Comparison of ENCODE assay signal across 33 cellular contexts in genomic region chr2:60433021-60433596, GRCh38.
DNase-seq lines count a peak whose midpoint lies in the region; ATAC-seq, FAIRE-seq and TF ChIP-seq lines count a peak whose summit lies in the region.
"Had no signal": no experiment of that assay in that cellular context is flagged by ENCODE, and none has a peak within 500 bp of the region (broad histone marks: within the 10 kb centered on the region; RNA-seq: fewer than 3 reads in every experiment).

No MANE protein-coding gene starts in this region.

- ATAC-seq in heart right ventricle (peak in 5 of 8 donors; percentile 26 to 42 (median 39)), Right ventricle myocardium inferior (no peak), RWPE2 (ENCODE audit: low read depth) (0 out of 3 replicates have a peak, but pooled peaks have one; percentile 33), GM21515 (IDR thresholded peaks at IDR 0.05; ENCODE audit: unreplicated experiment) (no peak)
- ATAC-seq in stimulated activated memory B cell treated with anti-CD40 and anti-IgM and Interleukin-4, amounts not matched to agents 10 μg/mL and 1 μg/mL and 100 μg/mL, for 72 hours, result peak; percentile 51
- no peak for ATAC-seq in activated T-cell treated with anti-CD3 and anti-CD28 coated beads, Interleukin-2, amount 50 U/mL, for 4 hours
- ATAC-seq: CD8-positive, alpha-beta T cell had no signal

- peak; percentile 84 for FAIRE-seq in keratinocyte (lab: Jason Lieb, UNC)
- FAIRE-seq: frontal cortex, GM19239 had no signal

- H3K79me2 ChIP-seq in keratinocyte (ENCODE audit: control insufficient read depth, insufficient read depth, low read length), result no peaks in the 10 kb centered on the region

- DNase-seq in heart right ventricle (no peak), Right ventricle myocardium inferior (ENCODE audit: missing footprints) (no peak), RWPE2 (ENCODE audit: low spot score) (no peak), keratinocyte (ENCODE audit: low read depth, low spot score) (no peak), NCI-H526 treated with DMSO at 0.1 percent for 48 hours (lab: John Stamatoyannopoulos, UW) (no peak)
- no peak for DNase-seq in activated T-cell treated with anti-CD3 and anti-CD28 coated beads, Interleukin-2, amount 50 U/mL, for 4 hours
- DNase-seq: activated CD4-positive, alpha-beta T cell treated with anti-CD3 and anti-CD28 coated beads for 4 hours; activated CD8-positive, alpha-beta memory T cell treated with anti-CD3 and anti-CD28 coated beads for 24 hours; activated gamma-delta T cell; activated naive CD8-positive, alpha-beta T cell treated with anti-CD3 and anti-CD28 coated beads, Interleukin-2, amount 10 ng/mL, durations not matched to agents 7 days and 5 days; activated T-cell treated with anti-CD3 and anti-CD28 coated beads, Interleukin-2, amount 50 U/mL, for 1 hour; CD8-positive, alpha-beta T cell; cortex of kidney; DMS 273 treated with DMSO at 0.1 percent for 48 hours; EL; esophagus squamous epithelium; HFFc6; Kasumi-1; midbrain; NCI-H146; NCI-H446; OCI-M1; SHP77; sigmoid colon; stimulated activated CD4-positive, alpha-beta T cell treated with anti-CD3 and anti-CD28 coated beads, Interleukin-4, amount 100 ng/mL, for 24 hours had no signal

- peak overlapping the region; percentile 26 for H3K27ac Mint-ChIP-seq in stimulated activated memory B cell treated with anti-CD40 and anti-IgM and Interleukin-4, amounts not matched to agents 10 μg/mL and 1 μg/mL and 100 μg/mL, for 72 hours
- H3K27ac Mint-ChIP-seq: activated naive CD8-positive, alpha-beta T cell treated with anti-CD3 and anti-CD28 coated beads, Interleukin-2, amount 10 ng/mL, durations not matched to agents 7 days and 5 days; CD8-positive, alpha-beta T cell; HFFc6; stimulated activated naive CD8-positive, alpha-beta T cell treated with anti-CD3 and anti-CD28 coated beads, Interleukin-15, Interleukin-2, amounts not matched to agents 100 ng/mL and 50 ng/mL, for 24 hours had no signal

- no peak overlapping the region for H3K4me3 Mint-ChIP-seq in stimulated activated memory B cell treated with anti-CD40 and anti-IgM and Interleukin-4, amounts not matched to agents 10 μg/mL and 1 μg/mL and 100 μg/mL, for 72 hours
- no peak overlapping the region for H3K4me3 Mint-ChIP-seq in activated T-cell treated with anti-CD3 and anti-CD28 coated beads, Interleukin-2, amount 50 U/mL, for 4 hours
- H3K4me3 Mint-ChIP-seq: activated naive CD8-positive, alpha-beta T cell treated with anti-CD3 and anti-CD28 coated beads, Interleukin-2, amount 10 ng/mL, durations not matched to agents 7 days and 5 days; CD8-positive, alpha-beta T cell; HFFc6; neural crest cell; stimulated activated naive CD8-positive, alpha-beta T cell treated with anti-CD3 and anti-CD28 coated beads, Interleukin-15, Interleukin-2, amounts not matched to agents 100 ng/mL and 50 ng/mL, for 24 hours had no signal

- H3K4me1 ChIP-seq in heart right ventricle (peaks cover 0 to 16% (median 0%) of the 10 kb centered on the region in 9 donors), RWPE2 (ENCODE audit: insufficient read depth, poor library complexity, severe bottlenecking) (no peaks in the 10 kb centered on the region), keratinocyte (ENCODE audit: control insufficient read depth, extremely low read depth, insufficient read depth, low read length) (peaks cover 20% of the 10 kb centered on the region)
- H3K4me1 ChIP-seq: ascending aorta had no signal

- peaks cover 48% of the 10 kb centered on the region for H3K4me1 Mint-ChIP-seq in stimulated activated memory B cell treated with anti-CD40 and anti-IgM and Interleukin-4, amounts not matched to agents 10 μg/mL and 1 μg/mL and 100 μg/mL, for 72 hours
- H3K4me1 Mint-ChIP-seq in activated T-cell treated with anti-CD3 and anti-CD28 coated beads, Interleukin-2, amount 50 U/mL, for 4 hours (ENCODE audit: low read depth), result no peaks in the 10 kb centered on the region
- H3K4me1 Mint-ChIP-seq: activated naive CD8-positive, alpha-beta T cell treated with anti-CD3 and anti-CD28 coated beads, Interleukin-2, amount 10 ng/mL, durations not matched to agents 7 days and 5 days had no signal

- TF ChIP-seq CTCF in heart right ventricle (IDR thresholded peaks at IDR 0.05) (no peak), RWPE2 (IDR thresholded peaks at IDR 0.05; ENCODE audit: poor library complexity, severe bottlenecking) (no peak), keratinocyte (optimal IDR thresholded peaks at IDR 0.05 in 1 of 3, IDR thresholded peaks at IDR 0.05 in 1 of 3, conservative IDR thresholded peaks at IDR 0.05 in 1 of 3; ENCODE audit: extremely low read depth in 1 of 3, insufficient read depth in 2 of 3, low read length in 3 of 3) (no peak)

- intact Hi-C loops in heart right ventricle (cut with DNase I), result loop anchor here in 1 of 10 donors (10.0 kb wide), 1 partner anchor 112 kb away; no protein-coding TSS in a partner anchor
- intact Hi-C loops in Right ventricle myocardium inferior (cut with DNase I), result no loop called here

- peak overlapping the region; percentile 19 for H3K4me2 ChIP-seq in keratinocyte (ENCODE audit: control insufficient read depth, extremely low read depth, insufficient read depth, low read depth, low read length)

- dilution Hi-C loops in keratinocyte (cut with MboI; ENCODE audit: extremely low pct_ligation_motif_present, low sequenced_read_pairs), result no loop called here

- no peaks in the 10 kb centered on the region for H3K36me3 Mint-ChIP-seq in stimulated activated memory B cell treated with anti-CD40 and anti-IgM and Interleukin-4, amounts not matched to agents 10 μg/mL and 1 μg/mL and 100 μg/mL, for 72 hours
- no peaks in the 10 kb centered on the region for H3K36me3 Mint-ChIP-seq in activated T-cell treated with anti-CD3 and anti-CD28 coated beads, Interleukin-2, amount 50 U/mL, for 4 hours (ENCODE audit: insufficient read depth)
- H3K36me3 Mint-ChIP-seq: activated naive CD8-positive, alpha-beta T cell treated with anti-CD3 and anti-CD28 coated beads, Interleukin-2, amount 10 ng/mL, durations not matched to agents 7 days and 5 days; CD8-positive, alpha-beta T cell had no signal

- no peak overlapping the region for H3K9ac ChIP-seq in keratinocyte (ENCODE audit: control insufficient read depth, extremely low read depth, insufficient read depth, low read length)

- no peaks in the 10 kb centered on the region for H3K27me3 ChIP-seq in heart right ventricle
- no peaks in the 10 kb centered on the region for H3K27me3 ChIP-seq in RWPE2 (ENCODE audit: insufficient read depth, poor library complexity, severe bottlenecking)
- H3K27me3 ChIP-seq in keratinocyte (ENCODE audit: control insufficient read depth, extremely low read depth, insufficient read depth, low read length), result no peaks in the 10 kb centered on the region
- H3K27me3 ChIP-seq: ascending aorta, esophagus squamous epithelium, sigmoid colon had no signal

- H3K9me3 ChIP-seq in heart right ventricle (no peaks in the 10 kb centered on the region), RWPE2 (ENCODE audit: severe bottlenecking) (no peaks in the 10 kb centered on the region), keratinocyte (ENCODE audit: control insufficient read depth, low read depth, low read length) (no peaks in the 10 kb centered on the region)
- H3K9me3 ChIP-seq: ascending aorta, esophagus squamous epithelium, sigmoid colon had no signal

- H3K9me3 Mint-ChIP-seq in stimulated activated memory B cell treated with anti-CD40 and anti-IgM and Interleukin-4, amounts not matched to agents 10 μg/mL and 1 μg/mL and 100 μg/mL, for 72 hours, result no peaks in the 10 kb centered on the region
- no peaks in the 10 kb centered on the region for H3K9me3 Mint-ChIP-seq in activated T-cell treated with anti-CD3 and anti-CD28 coated beads, Interleukin-2, amount 50 U/mL, for 4 hours
- H3K9me3 Mint-ChIP-seq: activated naive CD8-positive, alpha-beta T cell treated with anti-CD3 and anti-CD28 coated beads, Interleukin-2, amount 10 ng/mL, durations not matched to agents 7 days and 5 days; CD8-positive, alpha-beta T cell; HFFc6; neural crest cell; stimulated activated naive CD8-positive, alpha-beta T cell treated with anti-CD3 and anti-CD28 coated beads, Interleukin-15, Interleukin-2, amounts not matched to agents 100 ng/mL and 50 ng/mL, for 24 hours had no signal

- no peak overlapping the region for H2AFZ ChIP-seq in keratinocyte (ENCODE audit: control insufficient read depth, low read length)

- WGBS in heart right ventricle, 2 donors, result 56 to 65% methylated on average over 5 of the region's 5 CpGs

- H3K27ac ChIP-seq in heart right ventricle (no peak overlapping the region), RWPE2 (ENCODE audit: poor library complexity, severe bottlenecking) (no peak overlapping the region), keratinocyte (ENCODE audit: control insufficient read depth, insufficient read depth, low read length) (no peak overlapping the region)
- H3K27ac ChIP-seq: ascending aorta, HL-60, sigmoid colon had no signal

- no peaks in the 10 kb centered on the region for H4K20me1 ChIP-seq in keratinocyte (ENCODE audit: control insufficient read depth, extremely low read depth, insufficient read depth, low read length)

- no peak overlapping the region for H3K4me3 ChIP-seq in heart right ventricle
- no peak overlapping the region for H3K4me3 ChIP-seq in RWPE2 (ENCODE audit: severe bottlenecking)
- no peak overlapping the region for H3K4me3 ChIP-seq in keratinocyte (ENCODE audit: control insufficient read depth in 2 of 3, extremely low read depth in 1 of 3, insufficient read depth in 2 of 3, low read depth in 1 of 3, low read length in 3 of 3)
- H3K4me3 ChIP-seq: ascending aorta, esophagus squamous epithelium, sigmoid colon had no signal

- no peaks in the 10 kb centered on the region for H3K36me3 ChIP-seq in heart right ventricle
- H3K36me3 ChIP-seq in RWPE2 (ENCODE audit: low read depth), result no peaks in the 10 kb centered on the region
- no peaks in the 10 kb centered on the region for H3K36me3 ChIP-seq in keratinocyte (ENCODE audit: control insufficient read depth in 2 of 2, extremely low read depth in 1 of 2, insufficient read depth in 2 of 2, low read length in 2 of 2)
- H3K36me3 ChIP-seq: ascending aorta, esophagus squamous epithelium, sigmoid colon had no signal

- no peaks in the 10 kb centered on the region for H3K27me3 Mint-ChIP-seq in stimulated activated memory B cell treated with anti-CD40 and anti-IgM and Interleukin-4, amounts not matched to agents 10 μg/mL and 1 μg/mL and 100 μg/mL, for 72 hours
- H3K27me3 Mint-ChIP-seq in activated T-cell treated with anti-CD3 and anti-CD28 coated beads, Interleukin-2, amount 50 U/mL, for 4 hours (ENCODE audit: low read depth), result no peaks in the 10 kb centered on the region
- H3K27me3 Mint-ChIP-seq: stimulated activated naive CD8-positive, alpha-beta T cell treated with anti-CD3 and anti-CD28 coated beads, Interleukin-15, Interleukin-2, amounts not matched to agents 100 ng/mL and 50 ng/mL, for 24 hours had no signal

- no peaks in the 10 kb centered on the region for H3K9me1 ChIP-seq in keratinocyte (ENCODE audit: control insufficient read depth, extremely low read depth, insufficient read depth, low read length)

Comparison
In these comparisons a context has a peak if more than half of its experiments do, and no peak if none do; other contexts are left out.
1. ATAC-seq: peak in heart right ventricle (5 of 8), RWPE2 (single experiment) and stimulated activated memory B cell treated with anti-CD40 and anti-IgM and Interleukin-4, amounts not matched to agents 10 μg/mL and 1 μg/mL and 100 μg/mL, for 72 hours (single experiment); none in Right ventricle myocardium inferior (single experiment), GM21515 (single experiment) and activated T-cell treated with anti-CD3 and anti-CD28 coated beads, Interleukin-2, amount 50 U/mL, for 4 hours (0 of 2).